ENCODE assay signal across 1 cellular context in genomic region chr13:51170128-51170497, GRCh38.
A peak's percentile ranks its signal among the peaks of the same experiment; 100 is the strongest.
TF ChIP-seq lines count a peak whose summit lies in the region.

No MANE protein-coding gene starts in this region.

TF ChIP-seq in H1, 55 proteins besides CTCF, POLR2A, EP300 and RAD21:
- TF ChIP-seq TAF1 (IDR thresholded peaks at IDR 0.05; ENCODE audit: low read depth, low read length) (peak; percentile 47), POLR2AphosphoS5 (IDR thresholded peaks at IDR 0.05; ENCODE audit: low read depth, low read length) (peak; percentile 71), TBP (IDR thresholded peaks at IDR 0.05; ENCODE audit: low read depth, low read length) (peak; percentile 48; the same call in 1 of the 2 replicates)
